Comparison of ENCODE assay signal across 1 cellular context in genomic region chr6:30489081-30490030, GRCh38.
TF ChIP-seq lines count a peak whose summit lies in the region.

TSS of gene HLA-E (plus strand) at chr6:30489509. CDS start at chr6:30489532, 23 bp downstream.

TF ChIP-seq in K562, 482 proteins besides CTCF, POLR2A, EP300 and RAD21 (continued from another document and continues in another):
- peak; percentile 69; the same call in 1 of the 2 replicates for TF ChIP-seq E2F5 (CRISPR knock-in tag; IDR thresholded peaks at IDR 0.05)
- peak; percentile 71 for TF ChIP-seq CXXC5 (CRISPR knock-in tag; IDR thresholded peaks at IDR 0.05)
- TF ChIP-seq ASH1L (IDR thresholded peaks at IDR 0.05; ENCODE audit: borderline replicate concordance, low read depth, partially characterized antibody): peak; percentile 53
- TF ChIP-seq NR2F6 (CRISPR knock-in tag; IDR thresholded peaks at IDR 0.05): 0 out of 2 replicates have a peak, but pooled peaks have one; percentile 30
- TF ChIP-seq RHOXF2B (CRISPR knock-in tag; conservative IDR thresholded peaks at IDR 0.05): no peak; the same call in 1 of the 2 replicates
- TF ChIP-seq TCF15 (CRISPR knock-in tag; IDR thresholded peaks at IDR 0.05): no peak
- peak; percentile 76 for TF ChIP-seq RAD51 (IDR thresholded peaks at IDR 0.05; ENCODE audit: borderline replicate concordance, low read depth)
- TF ChIP-seq ZNF639 (CRISPR knock-in tag; conservative IDR thresholded peaks at IDR 0.05 in 1 of 2, IDR thresholded peaks at IDR 0.05 in 1 of 2): no peak
- TF ChIP-seq POLR2AphosphoS2 (IDR thresholded peaks at IDR 0.05; ENCODE audit: low read length): no peak; the same call in 1 of the 2 replicates
- TF ChIP-seq POLR3G (IDR thresholded peaks at IDR 0.05; ENCODE audit: extremely low read depth, insufficient read length, insufficient replicate concordance): no peak
- no peak for TF ChIP-seq ZBED1 (IDR thresholded peaks at IDR 0.05)
- TF ChIP-seq POLR2H (tag; IDR thresholded peaks at IDR 0.05; ENCODE audit: low read depth): peak; percentile 98
- TF ChIP-seq KHSRP (IDR thresholded peaks at IDR 0.05): no peak
- no peak for TF ChIP-seq DEAF1 (CRISPR knock-in tag; IDR thresholded peaks at IDR 0.05)
- TF ChIP-seq UBTF (IDR thresholded peaks at IDR 0.05; ENCODE audit: borderline replicate concordance in 1 of 2, low read depth in 2 of 2, low read length in 2 of 2): 0 out of 4 replicates have a peak, but pooled peaks of 1 of the 2 experiments have one; percentile 19
- no peak for TF ChIP-seq XRCC5 (IDR thresholded peaks at IDR 0.05; ENCODE audit: low read depth, low read length)
- TF ChIP-seq ESRRA (IDR thresholded peaks at IDR 0.05; ENCODE audit: borderline replicate concordance, low read depth): no peak; the same call in 1 of the 2 replicates
- no peak for TF ChIP-seq NFE2L1 (tag; IDR thresholded peaks at IDR 0.05; ENCODE audit: borderline replicate concordance, low read depth)
- peak in 1 of 2 experiments; percentile 42 for TF ChIP-seq AFF1 (IDR thresholded peaks at IDR 0.05; ENCODE audit: low read depth in 1 of 2, partially characterized antibody in 2 of 2)
- TF ChIP-seq ZNF551 (CRISPR knock-in tag; IDR thresholded peaks at IDR 0.05): no peak
- no peak for TF ChIP-seq KAT2B (IDR thresholded peaks at IDR 0.05; ENCODE audit: low read depth, low read length)
- peak; percentile 86 for TF ChIP-seq CHD1 (IDR thresholded peaks at IDR 0.05; ENCODE audit: low read length)
- TF ChIP-seq SAFB (IDR thresholded peaks at IDR 0.05; ENCODE audit: borderline replicate concordance, low read depth, low read length): 0 out of 2 replicates have a peak, but pooled peaks have one; percentile 56
- TF ChIP-seq SIRT6 (IDR thresholded peaks at IDR 0.05; ENCODE audit: low read depth, low read length): no peak
- TF ChIP-seq MEIS2 (IDR thresholded peaks at IDR 0.05; ENCODE audit: partially characterized antibody): no peak
- 0 out of 2 replicates have a peak, but pooled peaks have one; percentile 13 for TF ChIP-seq FOSL1 (tag; conservative IDR thresholded peaks at IDR 0.05)
- TF ChIP-seq CTCFL (IDR thresholded peaks at IDR 0.05; ENCODE audit: borderline replicate concordance, insufficient read depth, low read depth, low read length, poor library complexity, severe bottlenecking): no peak
- TF ChIP-seq CCAR2 (IDR thresholded peaks at IDR 0.05; ENCODE audit: low read depth, low read length): no peak
- no peak for TF ChIP-seq ESRRB (CRISPR knock-in tag; IDR thresholded peaks at IDR 0.05; ENCODE audit: borderline replicate concordance)
- no peak for TF ChIP-seq ZNF586 (CRISPR knock-in tag; conservative IDR thresholded peaks at IDR 0.05)
- TF ChIP-seq RFX1 (IDR thresholded peaks at IDR 0.05): peak; percentile 37; the same call in 1 of the 2 replicates
- no peak; the same call in 1 of the 2 replicates for TF ChIP-seq ZNF121 (CRISPR knock-in tag; conservative IDR thresholded peaks at IDR 0.05)
- no peak; the same call in 1 of the 2 replicates for TF ChIP-seq MYBL2 (IDR thresholded peaks at IDR 0.05; ENCODE audit: low read depth)
- TF ChIP-seq MYBL2 (CRISPR knock-in tag; IDR thresholded peaks at IDR 0.05; ENCODE audit: borderline replicate concordance): no peak
- TF ChIP-seq ZFP91 (CRISPR knock-in tag; IDR thresholded peaks at IDR 0.05): no peak
- TF ChIP-seq SAFB2 (IDR thresholded peaks at IDR 0.05; ENCODE audit: borderline replicate concordance, low read depth, low read length, severe bottlenecking): no peak
- TF ChIP-seq ZNF24 (IDR thresholded peaks at IDR 0.05): peak; percentile 32; the same call in 1 of the 2 replicates
- no peak for TF ChIP-seq JUN (IDR thresholded peaks at IDR 0.05; ENCODE audit: borderline replicate concordance, low read depth, low read length)
- TF ChIP-seq JUN (CRISPR knock-in tag; IDR thresholded peaks at IDR 0.05; ENCODE audit: borderline replicate concordance): no peak
- TF ChIP-seq IRF1 (CRISPR knock-in tag; IDR thresholded peaks at IDR 0.05; ENCODE audit: borderline replicate concordance): no peak
- no peak for TF ChIP-seq E4F1 (CRISPR knock-in tag; IDR thresholded peaks at IDR 0.05; ENCODE audit: borderline replicate concordance)
- TF ChIP-seq CHD2 (IDR thresholded peaks at IDR 0.05; ENCODE audit: low read depth, low read length): peak; percentile 46; the same call in 1 of the 2 replicates
- no peak for TF ChIP-seq ELK1 (CRISPR knock-in tag; IDR thresholded peaks at IDR 0.05)
